ENCODE assay signal across 10 cellular contexts in genomic region chr9:110626109-110626829, GRCh38. TPM values are rescaled to one million over a fixed set of nuclear protein-coding genes. Genes with fewer than 3 reads are reported as not detected.
DNase-seq lines count a peak whose midpoint lies in the region; ATAC-seq and TF ChIP-seq lines count a peak whose summit lies in the region.
"Had no signal": no experiment of that assay in that cellular context is flagged by ENCODE, and none has a peak within 500 bp of the region (broad histone marks: within the 10 kb centered on the region; RNA-seq: fewer than 3 reads in every experiment).

No MANE protein-coding gene starts in this region.

- TF ChIP-seq EP300 in tibial nerve (IDR thresholded peaks at IDR 0.05), result no peak

- H3K27ac ChIP-seq in left ventricle myocardium inferior (replicated peaks), result no peak overlapping the region
- peak overlapping the region in 2 of 4 donors; percentile 36 to 49 for H3K27ac ChIP-seq in tibial nerve
- H3K27ac ChIP-seq in WERI-Rb-1, result no peak overlapping the region

- H3K9me3 ChIP-seq in left ventricle myocardium inferior (replicated peaks) (peaks cover 10% of the 10 kb centered on the region), tibial nerve (peaks cover 0 to 12% (median 0%) of the 10 kb centered on the region in 4 donors), WERI-Rb-1 (ENCODE audit: severe bottlenecking) (no peaks in the 10 kb centered on the region)

- H3K4me1 Mint-ChIP-seq in chondrocyte (ENCODE audit: low read depth), result peaks cover 9% of the 10 kb centered on the region
- H3K4me1 Mint-ChIP-seq: central memory CD8-positive, alpha-beta T cell had no signal

- H3K4me3 Mint-ChIP-seq in chondrocyte (ENCODE audit: unreplicated experiment), result no peak overlapping the region
- H3K4me3 Mint-ChIP-seq: central memory CD8-positive, alpha-beta T cell had no signal

- WGBS in tibial nerve, 2 donors, result 29 to 39% methylated on average over 9 of the region's 9 CpGs

- no peaks in the 10 kb centered on the region for H3K4me1 ChIP-seq in left ventricle myocardium inferior
- peaks cover 0 to 17% (median 0%) of the 10 kb centered on the region in 4 donors for H3K4me1 ChIP-seq in tibial nerve

- peak overlapping the region; percentile 24 for H3K27ac Mint-ChIP-seq in chondrocyte (ENCODE audit: unreplicated experiment)

- no peak for TF ChIP-seq POLR2A in tibial nerve (IDR thresholded peaks at IDR 0.05)

- H3K36me3 Mint-ChIP-seq in chondrocyte (ENCODE audit: low read depth), result peaks cover 2% of the 10 kb centered on the region

- H3K9me3 Mint-ChIP-seq in chondrocyte (ENCODE audit: low read depth), result peaks cover 12% of the 10 kb centered on the region
- H3K9me3 Mint-ChIP-seq: central memory CD8-positive, alpha-beta T cell had no signal

- H3K27me3 ChIP-seq in left ventricle myocardium inferior (ENCODE audit: low read depth) (no peaks in the 10 kb centered on the region), tibial nerve (no peaks in the 10 kb centered on the region), WERI-Rb-1 (ENCODE audit: insufficient read depth, low read depth, severe bottlenecking) (peaks cover 65% of the 10 kb centered on the region)

- H3K36me3 ChIP-seq in left ventricle myocardium inferior (no peaks in the 10 kb centered on the region), tibial nerve (no peaks in the 10 kb centered on the region), WERI-Rb-1 (no peaks in the 10 kb centered on the region)

- no peak for TF ChIP-seq CTCF in chondrocyte (IDR thresholded peaks at IDR 0.05)
- no peak for TF ChIP-seq CTCF in left ventricle myocardium inferior (IDR thresholded peaks at IDR 0.05; ENCODE audit: borderline replicate concordance)
- no peak for TF ChIP-seq CTCF in tibial nerve (IDR thresholded peaks at IDR 0.05)
- no peak for TF ChIP-seq CTCF in WERI-Rb-1 (IDR thresholded peaks at IDR 0.05; ENCODE audit: low read depth, low read length)

- ATAC-seq in GM19372 (IDR thresholded peaks at IDR 0.05; ENCODE audit: low read depth, unreplicated experiment) (peak; percentile 84), HG03196 (IDR thresholded peaks at IDR 0.05; ENCODE audit: unreplicated experiment) (peak; percentile 90)
- ATAC-seq: HCT116 had no signal

- DNase-seq in AG08396 (ENCODE audit: low spot score), result peak; percentile 30
- DNase-seq in chondrocyte (ENCODE audit: low spot score), result no peak
- no peak for DNase-seq in left ventricle myocardium inferior
- DNase-seq in NCI-H1436 treated with DMSO at 0.1 percent for 48 hours (lab: John Stamatoyannopoulos, UW), result no peak
- DNase-seq in tibial nerve (ENCODE audit: low spot score in 2 of 2), result no peak
- no peak for DNase-seq in WERI-Rb-1

- H3K4me3 ChIP-seq in left ventricle myocardium inferior (no peak overlapping the region), tibial nerve (no peak overlapping the region), WERI-Rb-1 (ENCODE audit: low read depth, low read length) (no peak overlapping the region)

- intact Hi-C loops in left ventricle myocardium inferior (cut with micrococcal nuclease), result loop anchor here (10.0 kb wide), 1 partner anchor 171 kb away; no protein-coding TSS in a partner anchor

- peaks cover 3% of the 10 kb centered on the region for H3K27me3 Mint-ChIP-seq in chondrocyte (ENCODE audit: low read depth)
- H3K27me3 Mint-ChIP-seq: central memory CD8-positive, alpha-beta T cell had no signal

RNA-seq across cellular contexts. Expression of gene MUSK, which starts 42.3 kb away (rescaled TPM):
- total RNA-seq in chondrocyte (not detected in 3 replicates), left ventricle myocardium inferior (1.5 TPM), tibial nerve (under 1 TPM in 3 of 4 donors, not detected in 1; 0.22 to 0.63 (median 0.59) TPM)

RNA-seq across cellular contexts. Expression of gene SVEP1, which starts 46.7 kb away (rescaled TPM):
- total RNA-seq in chondrocyte, result 0.72 to 2.0 TPM (median 0.90 TPM) in 3 replicates
- 8.8 TPM for total RNA-seq in left ventricle myocardium inferior
- 10 to 100 TPM; 53.8 to 97.8 (median 78.8) TPM for total RNA-seq in tibial nerve
